11 cellular contexts compared by ENCODE assay signal in genomic region chr21:15139881-15140280, GRCh38.
"Had no signal": no experiment of that assay in that cellular context is flagged by ENCODE, and none has a peak within 500 bp of the region (broad histone marks: within the 10 kb centered on the region; RNA-seq: fewer than 3 reads in every experiment).

No MANE protein-coding gene starts in this region.

- H3K27ac ChIP-seq: brain microvascular endothelial cell, lower lobe of right lung, thyroid gland, vagina had no signal

- DNase-seq: activated CD4-positive, alpha-beta T cell treated with anti-CD3 and anti-CD28 coated beads, Interleukin-2, amount 10 ng/mL, durations not matched to agents 7 days and 5 days; activated CD4-positive, CD25-positive, alpha-beta regulatory T cell; brain microvascular endothelial cell; dermis blood vessel endothelial cell; midbrain; naive thymus-derived CD4-positive, alpha-beta T cell; occipital lobe; T-helper 1 cell had no signal

- ATAC-seq: naive thymus-derived CD4-positive, alpha-beta T cell had no signal

- H3K4me3 ChIP-seq: lower lobe of right lung, thyroid gland, vagina had no signal

- H3K36me3 ChIP-seq: brain microvascular endothelial cell, lower lobe of right lung, thyroid gland, vagina had no signal

- H3K9me3 ChIP-seq: lower lobe of right lung, thyroid gland, vagina had no signal

- H3K4me1 ChIP-seq: thyroid gland, vagina had no signal

- H3K27me3 ChIP-seq: brain microvascular endothelial cell, thyroid gland, vagina had no signal
